In the genomic region with DNA sequence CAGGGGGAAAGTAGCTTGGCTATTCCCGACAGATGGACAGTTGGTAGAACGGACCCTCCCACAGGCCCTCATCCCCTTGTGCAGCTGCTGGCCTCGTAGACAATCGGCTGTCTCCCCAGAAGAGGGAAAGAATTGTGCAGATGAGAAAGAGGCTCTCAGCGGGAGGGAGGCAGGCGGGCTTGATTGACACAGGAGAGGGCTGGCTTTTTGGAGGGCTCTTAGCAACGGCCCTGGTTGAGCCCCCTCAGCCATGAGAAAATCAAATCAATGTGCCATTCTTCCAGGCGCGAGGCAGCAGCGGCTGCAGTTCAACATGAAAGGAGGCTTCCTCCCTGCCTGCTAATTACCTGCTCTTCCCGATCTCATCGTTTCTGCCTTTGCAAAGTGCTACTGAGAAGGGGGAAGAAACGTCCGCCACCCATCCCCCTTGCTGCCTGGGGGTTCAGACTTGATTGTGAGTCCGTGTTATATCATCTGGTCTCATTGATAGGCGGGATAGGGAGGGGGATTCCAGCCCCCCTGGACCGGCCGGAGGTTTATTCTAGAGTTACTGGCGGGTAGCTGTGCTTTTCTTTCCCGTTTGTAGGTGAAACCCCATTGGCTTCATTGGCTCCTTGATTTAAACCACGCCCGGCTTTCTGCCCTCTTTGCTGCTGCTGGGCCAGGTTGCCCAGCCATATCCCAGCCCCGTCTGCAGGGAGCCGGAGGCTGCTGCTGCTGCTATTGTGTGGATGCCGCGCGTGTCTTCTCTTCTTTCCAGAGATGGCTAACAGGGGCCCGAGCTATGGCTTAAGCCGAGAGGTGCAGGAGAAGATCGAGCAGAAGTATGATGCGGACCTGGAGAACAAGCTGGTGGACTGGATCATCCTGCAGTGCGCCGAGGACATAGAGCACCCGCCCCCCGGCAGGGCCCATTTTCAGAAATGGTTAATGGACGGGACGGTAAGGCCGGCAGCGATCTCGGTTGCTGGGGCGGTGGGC, we compare ENCODE assay signal across 8 cellular contexts. TPM values are rescaled to one million over a fixed set of nuclear protein-coding genes. Genes with fewer than 3 reads are reported as not detected.
DNase-seq lines count a peak whose midpoint lies in the region; ATAC-seq and TF ChIP-seq lines count a peak whose summit lies in the region.

A gene (plus strand): TSS at position 262 of the 981 bp plus-strand sequence. CDS start 501 bp downstream, at position 763.

- in situ Hi-C loops in GM13977 (cut with MboI; ENCODE audit: low pct_unique_long_range_greater_than_20kb, low sequenced_read_pairs, unreplicated experiment) = no loop called here

- peak; percentile 28 to 62 (median 36) for ATAC-seq in T-cell (replicated peaks in 1 of 4)
- ATAC-seq in naive B cell (ENCODE audit: low read depth in 2 of 2) = peak; percentile 59 to 69
- no peak for ATAC-seq in HG03095 (IDR thresholded peaks at IDR 0.05; ENCODE audit: unreplicated experiment)
- ATAC-seq in GM21367 (IDR thresholded peaks at IDR 0.05; ENCODE audit: unreplicated experiment) = no peak

- H3K27me3 Mint-ChIP-seq in T-cell (peaks cover 1 to 4% of the 10 kb centered on the region in 2 donors), naive B cell (peaks cover 12 to 27% (median 18%) of the 10 kb centered on the region in 3 donors)

- POLR2A ChIA-PET in T-cell (lab: Charles Lee) = interaction anchor here in 1 of 2 donors (0.5 to 0.7 kb wide), 2 partner anchors 356 to 634 kb away, joined by 3 read pairs; no protein-coding TSS in a partner anchor

- H3K4me1 ChIP-seq in HUES48 (ENCODE audit: control insufficient read depth, insufficient read depth, low read length) (peaks cover 26% of the 10 kb centered on the region), fibroblast of lung (ENCODE audit: control insufficient read depth, extremely low read depth, insufficient read depth, low read length) (no peaks in the 10 kb centered on the region)

- H2AFZ ChIP-seq in fibroblast of lung (ENCODE audit: low read length) = peak within 1 kb of the TSS; percentile 10

- H3K27ac Mint-ChIP-seq in T-cell (no peak within 1 kb of the TSS), naive B cell (peak within 1 kb of the TSS in 3 of 6 donors; percentile 33 to 55 (median 38))

- H3K79me2 ChIP-seq in fibroblast of lung (ENCODE audit: control insufficient read depth, insufficient read depth, low read length) = no peaks in the 10 kb centered on the region

- no peaks in the 10 kb centered on the region for H3K36me3 ChIP-seq in HUES48 (ENCODE audit: control insufficient read depth, insufficient read depth, low read length)
- no peaks in the 10 kb centered on the region for H3K36me3 ChIP-seq in fibroblast of lung (ENCODE audit: control insufficient read depth, insufficient read depth, low read length)

- H4K20me1 ChIP-seq in fibroblast of lung (ENCODE audit: control insufficient read depth, extremely low read depth, insufficient read depth, low read length) = no peaks in the 10 kb centered on the region

- no peaks in the 10 kb centered on the region for H3K9me3 Mint-ChIP-seq in T-cell
- H3K9me3 Mint-ChIP-seq in naive B cell = peaks cover 0 to 2% (median 0%) of the 10 kb centered on the region in 7 donors

- H3K27ac ChIP-seq in HUES48 (ENCODE audit: low read depth, low read length) (peak within 1 kb of the TSS; percentile 44), fibroblast of lung (ENCODE audit: insufficient read depth, low read length) (no peak within 1 kb of the TSS)

- CTCF ChIA-PET in T-cell (lab: Charles Lee) = interaction anchor here in 1 of 2 donors (0.5 to 3.2 kb wide), 5 partner anchors 9 to 17 kb away, joined by 3 to 11 read pairs (median 4); no protein-coding TSS in a partner anchor

- peak within 1 kb of the TSS; percentile 76 for H3K4me3 ChIP-seq in HUES48 (ENCODE audit: low read depth, low read length)
- peak within 1 kb of the TSS; percentile 19 to 62 (median 54) for H3K4me3 ChIP-seq in fibroblast of lung (replicated peaks in 1 of 4; ENCODE audit: control extremely low read depth in 1 of 4, insufficient read depth in 1 of 4, low read depth in 3 of 4, low read length in 4 of 4)

- H3K36me3 Mint-ChIP-seq in T-cell (no peaks in the 10 kb centered on the region), naive B cell (no peaks in the 10 kb centered on the region)

- H3K4me2 ChIP-seq in fibroblast of lung (ENCODE audit: extremely low read depth, insufficient read depth, low read length) = peak within 1 kb of the TSS; percentile 92

- H3K9me3 ChIP-seq in HUES48 (ENCODE audit: control insufficient read depth, insufficient read depth, low read length) (no peaks in the 10 kb centered on the region), fibroblast of lung (ENCODE audit: control insufficient read depth, insufficient read depth, low read depth, low read length) (no peaks in the 10 kb centered on the region)

- H3K4me1 Mint-ChIP-seq in T-cell (peaks cover 28 to 36% (median 35%) of the 10 kb centered on the region in 3 donors), naive B cell (peaks cover 11 to 26% (median 23%) of the 10 kb centered on the region in 3 donors)

- H3K27me3 ChIP-seq in HUES48 (ENCODE audit: control insufficient read depth, insufficient read depth, low read length) (peaks cover 48% of the 10 kb centered on the region), fibroblast of lung (ENCODE audit: control insufficient read depth, insufficient read depth, low read length) (no peaks in the 10 kb centered on the region)

- DNase-seq in GM13977 (ENCODE audit: low spot score) (peak; percentile 34), T-cell (peak in 1 of 34 experiments; percentile 0), fibroblast of lung (ENCODE audit: low read depth in 2 of 2) (peak in 1 of 2 donors; percentile 58), naive B cell (no peak), KG1 (lab: John Stamatoyannopoulos, UW) (no peak)

- no peak for TF ChIP-seq CTCF in GM13977 (IDR thresholded peaks at IDR 0.05; ENCODE audit: extremely low read depth, insufficient read depth, missing control alignments)
- no peak for TF ChIP-seq CTCF in fibroblast of lung (conservative IDR thresholded peaks at IDR 0.05 in 1 of 2, IDR thresholded peaks at IDR 0.05 in 1 of 2; ENCODE audit: low read depth in 1 of 2, low read length in 2 of 2)

- H3K9ac ChIP-seq in HUES48 (ENCODE audit: low read depth, low read length) = no peak within 1 kb of the TSS
- H3K9ac ChIP-seq in fibroblast of lung (ENCODE audit: insufficient read depth, low read length) = no peak within 1 kb of the TSS

- peak within 1 kb of the TSS; percentile 69 to 77 (median 72) for H3K4me3 Mint-ChIP-seq in T-cell
- H3K4me3 Mint-ChIP-seq in naive B cell = peak within 1 kb of the TSS; percentile 82 to 95 (median 91)

RNA-seq across cellular contexts. Expression of the gene that starts here (rescaled TPM):
- total RNA-seq in T-cell (not detected), fibroblast of lung (0.33 and 0.51 TPM in 2 replicates)
- polyA plus RNA-seq in fibroblast of lung (0.10 and 1.2 TPM in 2 replicates), naive B cell (ENCODE audit: low read depth in 6 of 6) (not detected)
- 0.31 and 0.76 TPM in 2 replicates for polyA plus RNA-seq in fibroblast of lung (2012)
- not detected in 2 replicates for polyA minus RNA-seq in fibroblast of lung (ENCODE audit: low replicate concordance)

Comparison
In these comparisons a context has a peak if more than half of its experiments do, and no peak if none do; other contexts are left out.
1. Peak in ATAC-seq in T-cell; RNA of the gene not detected or under 1 TPM.
2. Peak in ATAC-seq in naive B cell; RNA of the gene not detected or under 1 TPM.